In the genomic region with DNA sequence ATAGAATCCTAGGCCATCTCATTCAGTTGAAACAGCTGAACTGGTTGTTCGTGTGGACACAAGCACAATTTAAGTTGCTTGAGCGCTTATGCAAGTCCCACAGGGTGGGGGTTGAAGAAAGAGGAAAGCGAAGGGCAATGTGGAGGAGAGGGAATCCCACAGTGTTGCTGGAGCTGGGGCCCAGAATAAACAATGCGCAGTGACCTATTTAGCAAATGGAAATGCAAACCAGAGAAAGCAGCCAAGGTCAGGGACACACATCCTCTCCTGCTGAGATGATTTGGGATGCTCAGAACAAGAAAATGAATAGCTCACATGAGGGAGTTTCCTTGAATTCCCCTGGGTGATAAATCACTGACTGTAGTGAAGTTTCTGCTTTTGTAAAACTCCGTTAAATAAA, we compare ENCODE assay signal across 9 cellular contexts.
A peak's percentile ranks its signal among the peaks of the same experiment; 100 is the strongest.
DNase-seq lines count a peak whose midpoint lies in the region.
"Had no signal": no experiment of that assay in that cellular context is flagged by ENCODE, and none has a peak within 500 bp of the region (broad histone marks: within the 10 kb centered on the region; RNA-seq: fewer than 3 reads in every experiment).

No MANE protein-coding gene starts in this region.

- peak; percentile 5 for DNase-seq in M059J (ENCODE audit: low read depth)
- peak; percentile 99 for DNase-seq in brain pericyte (ENCODE audit: low read depth, low spot score)
- peak; percentile 39 for DNase-seq in iPS-NIHi11 (ENCODE audit: low spot score)
- peak; percentile 91 for DNase-seq in skeletal muscle cell (ENCODE audit: low read depth)
- DNase-seq in activated T-cell treated with anti-CD3 and anti-CD28 coated beads, Interleukin-2, amount 50 U/mL, for 48 hours, result no peak
- no peak for DNase-seq in SW480 (ENCODE audit: low spot score)
- DNase-seq in NAMALWA (ENCODE audit: low spot score), result no peak
- DNase-seq in T-helper 2 cell, result no peak
- DNase-seq: DMS 273 treated with DMSO at 0.1 percent for 48 hours had no signal

- H3K4me3 ChIP-seq in skeletal muscle cell (ENCODE audit: low read depth, low read length), result no peak overlapping the region

Comparison
In these comparisons a context has a peak if more than half of its experiments do, and no peak if none do; other contexts are left out.
1. DNase-seq: peak in M059J (single experiment), brain pericyte (single experiment), iPS-NIHi11 (single experiment) and skeletal muscle cell (single experiment); none in activated T-cell treated with anti-CD3 and anti-CD28 coated beads, Interleukin-2, amount 50 U/mL, for 48 hours (0 of 2), SW480 (single experiment), NAMALWA (single experiment) and T-helper 2 cell (0 of 5).